Comparison of ENCODE assay signal across 19 cellular contexts in genomic region chr10:98463022-98463421, GRCh38.
"Had no signal": no experiment of that assay in that cellular context is flagged by ENCODE, and none has a peak within 500 bp of the region (broad histone marks: within the 10 kb centered on the region; RNA-seq: fewer than 3 reads in every experiment).

No MANE protein-coding gene starts in this region.

- H3K27ac ChIP-seq: coronary artery, neutrophil, spleen, testis, tibial nerve had no signal

- H3K4me3 ChIP-seq: coronary artery, heart left ventricle, mucosa of descending colon, spleen, testis, tibial nerve had no signal

- H3K36me3 Mint-ChIP-seq: naive thymus-derived CD8-positive, alpha-beta T cell; stimulated activated naive B cell treated with anti-CD40 and anti-IgM and Interleukin-4, amounts not matched to agents 10 μg/mL and 1 μg/mL and 100 μg/mL, for 72 hours had no signal

- H3K27ac Mint-ChIP-seq: endodermal cell; naive thymus-derived CD8-positive, alpha-beta T cell; stimulated activated naive B cell treated with anti-CD40 and anti-IgM and Interleukin-4, amounts not matched to agents 10 μg/mL and 1 μg/mL and 100 μg/mL, for 72 hours had no signal

- DNase-seq: effector CD4-positive, alpha-beta T cell; endodermal cell; heart left ventricle; hippocampal formation; left colon; mammary epithelial cell; mucosa of descending colon; naive thymus-derived CD8-positive, alpha-beta T cell; spleen; stimulated activated CD4-positive, alpha-beta T cell treated with anti-CD3 and anti-CD28 coated beads, Interleukin-15, amount 100 ng/mL, for 24 hours; stimulated activated CD4-positive, alpha-beta T cell treated with anti-CD3 and anti-CD28 coated beads, Interleukin-1b, Interleukin-23, amount 100 ng/mL, for 48 hours; stimulated activated CD4-positive, alpha-beta T cell treated with anti-CD3 and anti-CD28 coated beads, Interleukin-4, amount 100 ng/mL, for 24 hours; stimulated activated naive B cell treated with anti-CD40 and anti-IgM and Interleukin-4, amounts not matched to agents 10 μg/mL and 1 μg/mL and 100 μg/mL, for 72 hours; stimulated activated naive CD8-positive, alpha-beta T cell treated with anti-CD3 and anti-CD28 coated beads, Interleukin-15, amount 100 ng/mL, for 72 hours; testis had no signal

- H3K9me3 Mint-ChIP-seq: endodermal cell; naive thymus-derived CD8-positive, alpha-beta T cell; stimulated activated naive B cell treated with anti-CD40 and anti-IgM and Interleukin-4, amounts not matched to agents 10 μg/mL and 1 μg/mL and 100 μg/mL, for 72 hours; stimulated activated naive CD8-positive, alpha-beta T cell treated with anti-CD3 and anti-CD28 coated beads, Interleukin-15, amount 100 ng/mL, for 72 hours had no signal

- ATAC-seq: heart left ventricle; left colon; mucosa of descending colon; naive thymus-derived CD8-positive, alpha-beta T cell; sciatic nerve; stimulated activated naive B cell treated with anti-CD40 and anti-IgM and Interleukin-4, amounts not matched to agents 10 μg/mL and 1 μg/mL and 100 μg/mL, for 72 hours; stimulated activated naive CD8-positive, alpha-beta T cell treated with anti-CD3 and anti-CD28 coated beads, Interleukin-15, amount 100 ng/mL, for 72 hours had no signal

- H3K36me3 ChIP-seq: heart left ventricle, neutrophil, spleen, tibial nerve had no signal

- H3K9me3 ChIP-seq: heart left ventricle, mucosa of descending colon, neutrophil, spleen, testis, tibial nerve had no signal

- H3K27me3 ChIP-seq: testis, tibial nerve had no signal

- H3K4me3 Mint-ChIP-seq: endodermal cell; naive thymus-derived CD8-positive, alpha-beta T cell; stimulated activated naive B cell treated with anti-CD40 and anti-IgM and Interleukin-4, amounts not matched to agents 10 μg/mL and 1 μg/mL and 100 μg/mL, for 72 hours; stimulated activated naive CD8-positive, alpha-beta T cell treated with anti-CD3 and anti-CD28 coated beads, Interleukin-15, amount 100 ng/mL, for 72 hours had no signal
